ENCODE assay signal across 34 cellular contexts in genomic region chr10:3567291-3567963, GRCh38.
"Had no signal": no experiment of that assay in that cellular context is flagged by ENCODE, and none has a peak within 500 bp of the region (broad histone marks: within the 10 kb centered on the region; RNA-seq: fewer than 3 reads in every experiment).

No MANE protein-coding gene starts in this region.

- H3K9me3 Mint-ChIP-seq: activated B cell treated with CpG ODN at 0.5 μM for 24 hours; activated naive CD4-positive, alpha-beta T cell treated with anti-CD3 and anti-CD28 coated beads, Interleukin-2, amount 50 U/mL, for 24 hours; activated T-cell treated with anti-CD3 and anti-CD28 coated beads, Interleukin-2, amount 50 U/mL, for 72 hours; activated T-helper 17 cell treated with anti-CD3 and anti-CD28 coated beads, Interleukin-2, amount 50 U/mL, for 72 hours; central memory CD8-positive, alpha-beta T cell had no signal

- H3K27me3 Mint-ChIP-seq: activated B cell treated with CpG ODN at 0.5 μM for 24 hours; activated CD4-positive, alpha-beta memory T cell treated with anti-CD3 and anti-CD28 coated beads for 36 hours; activated naive CD4-positive, alpha-beta T cell treated with anti-CD3 and anti-CD28 coated beads, Interleukin-2, amount 50 U/mL, for 24 hours; activated T-helper 17 cell treated with anti-CD3 and anti-CD28 coated beads, Interleukin-2, amount 50 U/mL, for 72 hours had no signal

- H2AFZ ChIP-seq: PC-9 had no signal

- H3K4me3 ChIP-seq: ascending aorta, cardiac muscle cell, PC-9 had no signal

- H3K4me3 Mint-ChIP-seq: activated B cell treated with CpG ODN at 0.5 μM for 24 hours; activated CD4-positive, alpha-beta memory T cell treated with anti-CD3 and anti-CD28 coated beads for 36 hours; activated naive CD4-positive, alpha-beta T cell treated with anti-CD3 and anti-CD28 coated beads, Interleukin-2, amount 50 U/mL, for 24 hours; activated naive CD8-positive, alpha-beta T cell treated with anti-CD3 and anti-CD28 coated beads, Interleukin-2, amount 10 ng/mL, durations not matched to agents 7 days and 5 days; activated T-cell treated with anti-CD3 and anti-CD28 coated beads, Interleukin-2, amount 50 U/mL, for 72 hours; activated T-helper 17 cell treated with anti-CD3 and anti-CD28 coated beads, Interleukin-2, amount 50 U/mL, for 72 hours; central memory CD8-positive, alpha-beta T cell had no signal

- H3K4me1 Mint-ChIP-seq: activated B cell treated with CpG ODN at 0.5 μM for 24 hours had no signal

- H3K27ac Mint-ChIP-seq: activated B cell treated with CpG ODN at 0.5 μM for 24 hours; activated CD4-positive, alpha-beta memory T cell treated with anti-CD3 and anti-CD28 coated beads for 36 hours; activated naive CD4-positive, alpha-beta T cell treated with anti-CD3 and anti-CD28 coated beads, Interleukin-2, amount 50 U/mL, for 24 hours; activated naive CD8-positive, alpha-beta T cell treated with anti-CD3 and anti-CD28 coated beads, Interleukin-2, amount 10 ng/mL, durations not matched to agents 7 days and 5 days; activated T-cell treated with anti-CD3 and anti-CD28 coated beads, Interleukin-2, amount 50 U/mL, for 72 hours; activated T-helper 17 cell treated with anti-CD3 and anti-CD28 coated beads, Interleukin-2, amount 50 U/mL, for 72 hours had no signal

- H3K4me2 ChIP-seq: PC-9 had no signal

- ATAC-seq: activated T-helper 17 cell treated with anti-CD3 and anti-CD28 coated beads, Interleukin-2, amount 50 U/mL, for 72 hours; Right ventricle myocardium inferior; SK-N-SH treated with all-trans-retinoic acid at 6 μM for 48 hours had no signal

- H3K36me3 Mint-ChIP-seq: activated naive CD4-positive, alpha-beta T cell treated with anti-CD3 and anti-CD28 coated beads, Interleukin-2, amount 50 U/mL, for 24 hours had no signal

- H3K27me3 ChIP-seq: ascending aorta, cardiac muscle cell had no signal

- DNase-seq: activated B cell treated with CpG ODN at 0.5 μM for 24 hours; activated CD4-positive, alpha-beta memory T cell treated with anti-CD3 and anti-CD28 coated beads for 36 hours; activated CD4-positive, alpha-beta T cell treated with anti-CD3 and anti-CD28 coated beads for 4 hours; activated CD4-positive, alpha-beta T cell treated with anti-CD3 and anti-CD28 coated beads, Interleukin-2, amount 50 U/mL, for 1 hour; activated CD4-positive, CD25-positive, alpha-beta regulatory T cell treated with anti-CD3 and anti-CD28 coated beads, Interleukin-2, amount 50 U/mL, for 72 hours; activated effector memory CD4-positive, alpha-beta T cell treated with anti-CD3 and anti-CD28 coated beads, Interleukin-2, amount 50 U/mL, for 16 hours; activated naive CD4-positive, alpha-beta T cell treated with Interleukin-2 at 50 U/mL for 16 hours; activated naive CD8-positive, alpha-beta T cell treated with anti-CD3 and anti-CD28 coated beads, Interleukin-2, amount 10 ng/mL, durations not matched to agents 7 days and 5 days; activated T-cell treated with anti-CD3 and anti-CD28 coated beads, Interleukin-2, amount 50 U/mL, for 1 hour; activated T-cell treated with anti-CD3 and anti-CD28 coated beads, Interleukin-2, amount 50 U/mL, for 72 hours; amygdala; Karpas-422; NCI-H1105; NCI-H1417 treated with DMSO at 0.1 percent for 48 hours; NCI-H187 treated with DMSO at 0.1 percent for 48 hours; NCI-H2081; NCI-H2171 treated with DMSO at 0.1 percent for 48 hours; NCI-H226; NCI-H446 treated with DMSO at 0.1 percent for 48 hours; NCI-H524 treated with DMSO at 0.1 percent for 48 hours; NCI-H748 treated with DMSO at 0.1 percent for 48 hours; NK-92 treated with Interleukin-12 subunit alpha and Interleukin-12 subunit beta, amount 100 ng/mL, for 24 hours; PC-9; SIG-M5; T-helper 9 cell had no signal

- H3K9me3 ChIP-seq: ascending aorta had no signal

- H3K36me3 ChIP-seq: ascending aorta, cardiac muscle cell had no signal

- H3K27ac ChIP-seq: ascending aorta, cardiac muscle cell, PC-9, RWPE1, VCaP had no signal
